10 cellular contexts compared by ENCODE assay signal in genomic region chr19:19670070-19670551, GRCh38. TPM values are rescaled to one million over a fixed set of nuclear protein-coding genes. Genes with fewer than 3 reads are reported as not detected.
DNase-seq lines count a peak whose midpoint lies in the region; ATAC-seq, FAIRE-seq and TF ChIP-seq lines count a peak whose summit lies in the region.
"Had no signal": no experiment of that assay in that cellular context is flagged by ENCODE, and none has a peak within 500 bp of the region (broad histone marks: within the 10 kb centered on the region; RNA-seq: fewer than 3 reads in every experiment).

No MANE protein-coding gene starts in this region.

- H3K36me3 Mint-ChIP-seq in activated naive CD8-positive, alpha-beta T cell, result peaks cover 14% of the 10 kb centered on the region
- peaks cover 5% of the 10 kb centered on the region for H3K36me3 Mint-ChIP-seq in type B pancreatic cell

- ATAC-seq in heart right ventricle (no peak), HG03196 (IDR thresholded peaks at IDR 0.05; ENCODE audit: unreplicated experiment) (no peak)

- peaks cover 18% of the 10 kb centered on the region for H3K36me3 ChIP-seq in left ventricle myocardium inferior
- peaks cover 0 to 34% (median 0%) of the 10 kb centered on the region in 9 donors for H3K36me3 ChIP-seq in heart right ventricle

- peaks cover 29% of the 10 kb centered on the region for H3K4me1 Mint-ChIP-seq in activated naive CD8-positive, alpha-beta T cell (ENCODE audit: low read depth)
- peaks cover 11% of the 10 kb centered on the region for H3K4me1 Mint-ChIP-seq in type B pancreatic cell (ENCODE audit: unreplicated experiment)

- no peak overlapping the region for H3K27ac ChIP-seq in left ventricle myocardium inferior (replicated peaks)
- H3K27ac ChIP-seq in heart right ventricle, result peak overlapping the region in 1 of 10 donors; percentile 96

- H3K9me3 Mint-ChIP-seq in activated naive CD8-positive, alpha-beta T cell (ENCODE audit: low read depth), result no peaks in the 10 kb centered on the region
- H3K9me3 Mint-ChIP-seq in type B pancreatic cell, result no peaks in the 10 kb centered on the region

- H3K27me3 Mint-ChIP-seq in activated naive CD8-positive, alpha-beta T cell, result no peaks in the 10 kb centered on the region
- no peaks in the 10 kb centered on the region for H3K27me3 Mint-ChIP-seq in type B pancreatic cell

- intact Hi-C loops in left ventricle myocardium inferior (cut with micrococcal nuclease), result no loop called here
- intact Hi-C loops in heart right ventricle (cut with DNase I), result loop anchor here in 1 of 10 donors (10.0 kb wide), 1 partner anchor 65 kb away; the partner anchor contains the start of gene ZNF14

- no peaks in the 10 kb centered on the region for H3K9me3 ChIP-seq in left ventricle myocardium inferior (replicated peaks)
- peaks cover 0 to 31% (median 0%) of the 10 kb centered on the region in 11 donors for H3K9me3 ChIP-seq in heart right ventricle

- DNase-seq in left ventricle myocardium inferior (no peak), heart right ventricle (no peak), iPS-NIHi7 (ENCODE audit: extremely low spot score) (peak; percentile 53), type B pancreatic cell (ENCODE audit: extremely low spot score, unreplicated experiment) (no peak), D721Med (ENCODE audit: insufficient read length, low spot score) (no peak), NCI-H1930 (lab: John Stamatoyannopoulos, UW) (no peak)
- DNase-seq: COR-L47, NCI-H1092 treated with DMSO at 0.1 percent for 48 hours had no signal

- TF ChIP-seq CTCF in left ventricle myocardium inferior (IDR thresholded peaks at IDR 0.05; ENCODE audit: borderline replicate concordance) (no peak), heart right ventricle (IDR thresholded peaks at IDR 0.05) (no peak), type B pancreatic cell (conservative IDR thresholded peaks at IDR 0.05) (no peak), D721Med (IDR thresholded peaks at IDR 0.05; ENCODE audit: insufficient read depth, missing control alignments) (no peak)

- FAIRE-seq in D721Med (lab: Jason Lieb, UNC), result no peak

- H3K4me3 Mint-ChIP-seq in activated naive CD8-positive, alpha-beta T cell, result peak overlapping the region; percentile 91
- H3K4me3 Mint-ChIP-seq in type B pancreatic cell, result peak overlapping the region; percentile 86

- peaks cover 23% of the 10 kb centered on the region for H3K4me1 ChIP-seq in left ventricle myocardium inferior
- H3K4me1 ChIP-seq in heart right ventricle, result peaks cover 0 to 23% (median 12%) of the 10 kb centered on the region in 9 donors

- WGBS in heart right ventricle, 2 donors, result 78 to 79% methylated on average over 10 of the region's 10 CpGs

- peak overlapping the region; percentile 93 for H3K27ac Mint-ChIP-seq in activated naive CD8-positive, alpha-beta T cell
- H3K27ac Mint-ChIP-seq in type B pancreatic cell, result peak overlapping the region; percentile 65

- peak overlapping the region; percentile 79 for H3K4me3 ChIP-seq in left ventricle myocardium inferior
- H3K4me3 ChIP-seq in heart right ventricle, result peak overlapping the region in 5 of 10 donors; percentile 94 to 99 (median 96)

- H3K27me3 ChIP-seq in left ventricle myocardium inferior (ENCODE audit: low read depth) (no peaks in the 10 kb centered on the region), heart right ventricle (no peaks in the 10 kb centered on the region)

RNA-seq across cellular contexts. Expression of gene ZNF101, which starts 1.5 kb away (rescaled TPM):
- total RNA-seq in left ventricle myocardium inferior, result 4.2 TPM
- total RNA-seq in heart right ventricle, result 1 to 10 TPM; 2.5 to 5.7 (median 3.8) TPM
- 1 to 10 TPM; 3.1 to 6.9 TPM for polyA plus RNA-seq in heart right ventricle
- 10.6 and 11.2 TPM in 2 replicates for total RNA-seq in type B pancreatic cell (ENCODE audit: low replicate concordance)

RNA-seq across cellular contexts. Expression of gene ATP13A1, which starts 6.6 kb away (rescaled TPM):
- total RNA-seq in left ventricle myocardium inferior (16.5 TPM), heart right ventricle (10 to 100 TPM; 12.3 to 28.2 (median 18.4) TPM), type B pancreatic cell (ENCODE audit: low replicate concordance) (80.8 and 85.7 TPM in 2 replicates)
- 10 to 100 TPM; 23.2 to 34.5 TPM for polyA plus RNA-seq in heart right ventricle

RNA-seq across cellular contexts. Expression of gene GMIP, which starts 26.7 kb away (rescaled TPM):
- total RNA-seq in left ventricle myocardium inferior (3.0 TPM), heart right ventricle (10 to 100 TPM in 1 of 10 donors, 1 to 10 TPM in 9; 1.4 to 11.8 (median 2.4) TPM), type B pancreatic cell (ENCODE audit: low replicate concordance) (15.3 and 15.9 TPM in 2 replicates)
- 1 to 10 TPM; 1.6 to 2.5 TPM for polyA plus RNA-seq in heart right ventricle

RNA-seq across cellular contexts. Expression of gene LPAR2, which starts 42.1 kb away (rescaled TPM):
- total RNA-seq in left ventricle myocardium inferior, result 0.88 TPM
- total RNA-seq in heart right ventricle, result 1 to 10 TPM in 3 of 10 donors, under 1 TPM in 6, not detected in 1; 0.25 to 1.9 (median 0.94) TPM
- 1 to 10 TPM in 1 of 2 donors, under 1 TPM in 1; 0.52 to 1.2 TPM for polyA plus RNA-seq in heart right ventricle
- 25.7 and 56.5 TPM in 2 replicates for total RNA-seq in type B pancreatic cell (ENCODE audit: low replicate concordance)

RNA-seq across cellular contexts. Expression of gene PBX4, which starts 51.6 kb away (rescaled TPM):
- total RNA-seq in left ventricle myocardium inferior (not detected), heart right ventricle (1 to 10 TPM in 1 of 10 donors, under 1 TPM in 2, not detected in 7; 0.25 to 1.2 (median 0.36) TPM), type B pancreatic cell (ENCODE audit: low replicate concordance) (2.1 and 10.9 TPM in 2 replicates)
- polyA plus RNA-seq in heart right ventricle, result under 1 TPM; 0.06 to 0.51 TPM
